In genomic region chr18:24792164-24792563, GRCh38 we compare ENCODE assay signal across 25 cellular contexts.
DNase-seq lines count a peak whose midpoint lies in the region; ATAC-seq, FAIRE-seq and TF ChIP-seq lines count a peak whose summit lies in the region.
"Had no signal": no experiment of that assay in that cellular context is flagged by ENCODE, and none has a peak within 500 bp of the region (broad histone marks: within the 10 kb centered on the region; RNA-seq: fewer than 3 reads in every experiment).

No MANE protein-coding gene starts in this region.

- 41% methylated on average over 2 of the region's 2 CpGs; no CpG with 5 or more reads in 1 of the 2 experiments for WGBS in H1 (ENCODE audit: extremely low coverage in 1 of 2, insufficient coverage in 1 of 2, insufficient read length in 1 of 2, insufficient replicate concordance in 2 of 2, low coverage in 1 of 2, low lambda C conversion rate in 2 of 2, missing lambda C conversion rate in 1 of 2), 2 experiments
- 28 to 29% methylated on average over 2 of the region's 2 CpGs for WGBS in pancreas, 2 donors

- H3K23ac ChIP-seq in H1 (ENCODE audit: insufficient read length) = no peak overlapping the region

- no peaks in the 10 kb centered on the region for H3K23me2 ChIP-seq in H1 (ENCODE audit: low read depth, low read length)

- H3K27ac Mint-ChIP-seq in mesothelial cell of epicardium = peak overlapping the region; percentile 8
- H3K27ac Mint-ChIP-seq: activated CD4-positive, alpha-beta memory T cell treated with anti-CD3 and anti-CD28 coated beads, Interleukin-2, amount 10 ng/mL, durations not matched to agents 7 days and 5 days; activated naive CD4-positive, alpha-beta T cell treated with anti-CD3 and anti-CD28 coated beads, Interleukin-2, amount 50 U/mL, for 72 hours; memory B cell; stimulated activated memory B cell treated with anti-CD40 and anti-IgM and Interleukin-4, amounts not matched to agents 10 μg/mL and 1 μg/mL and 100 μg/mL, for 72 hours had no signal

- DNase-seq in AG08396 (ENCODE audit: low spot score) (peak; percentile 36), H1 (ENCODE audit: low read depth in 1 of 2, low spot score in 2 of 2) (no peak), mesothelial cell of epicardium (ENCODE audit: low spot score in 2 of 2, unreplicated experiment in 2 of 2) (no peak), pancreas (no peak), activated gamma-delta T cell treated with Interleukin-2 at 50 U/mL for 16 hours (no peak), dedifferentiated amniotic fluid mesenchymal stem cell (ENCODE audit: extremely low spot score) (no peak), NCI-H2107 treated with DMSO at 0.1 percent for 48 hours (lab: John Stamatoyannopoulos, UW; ENCODE audit: unreplicated experiment) (no peak)
- DNase-seq: activated CD4-positive, alpha-beta memory T cell treated with anti-CD3 and anti-CD28 coated beads, Interleukin-2, amount 10 ng/mL, durations not matched to agents 7 days and 5 days; activated T-cell treated with anti-CD3 and anti-CD28 coated beads, Interleukin-2, amount 50 U/mL, for 4 hours; body of pancreas; CD4-positive, CD25-positive, alpha-beta regulatory T cell; NCI-H187; NCI-H510A treated with DMSO at 0.1 percent for 48 hours; occipital lobe; right cardiac atrium; thyroid gland had no signal

- no peak overlapping the region for H2AK5ac ChIP-seq in H1 (ENCODE audit: low read depth, low read length)

- no peaks in the 10 kb centered on the region for H3K27me3 ChIP-seq in Loucy (ENCODE audit: insufficient read depth, low read length, poor library complexity, severe bottlenecking)
- H3K27me3 ChIP-seq in H1 (replicated peaks in 1 of 4; ENCODE audit: control insufficient read depth in 3 of 4, extremely low read depth in 1 of 4, insufficient read depth in 3 of 4, low read length in 3 of 4) = no peaks in the 10 kb centered on the region
- H3K27me3 ChIP-seq in pancreas = peaks cover 0 to 4% (median 0%) of the 10 kb centered on the region in 4 donors
- H3K27me3 ChIP-seq: body of pancreas, esophagus muscularis mucosa, thyroid gland had no signal

- no peak overlapping the region for H3K4ac ChIP-seq in H1 (replicated peaks; ENCODE audit: insufficient read length, low read depth, low read length)

- H3K4me3 ChIP-seq in Loucy (ENCODE audit: low read length, poor library complexity, severe bottlenecking) (no peak overlapping the region), H1 (ENCODE audit: extremely low read depth in 1 of 4, insufficient read depth in 2 of 4, low read depth in 3 of 4, low read length in 4 of 4) (no peak overlapping the region), pancreas (no peak overlapping the region)
- H3K4me3 ChIP-seq: body of pancreas, dorsolateral prefrontal cortex, esophagus muscularis mucosa, thyroid gland had no signal

- H3F3A ChIP-seq in Loucy (ENCODE audit: low read depth) = no peaks in the 10 kb centered on the region

- H3K4me1 ChIP-seq in Loucy (ENCODE audit: insufficient read depth, low read length, poor library complexity, severe bottlenecking) (peaks cover 12% of the 10 kb centered on the region), H1 (replicated peaks in 1 of 4; ENCODE audit: control insufficient read depth in 3 of 4, insufficient read depth in 4 of 4, low read length in 3 of 4) (peaks cover 3 to 8% (median 8%) of the 10 kb centered on the region in 4 experiments; a peak in 6 of 7 replicates), pancreas (no peaks in the 10 kb centered on the region)
- H3K4me1 ChIP-seq: body of pancreas, thyroid gland had no signal

- peaks cover 2% of the 10 kb centered on the region for H3K36me3 Mint-ChIP-seq in mesothelial cell of epicardium
- H3K36me3 Mint-ChIP-seq: activated naive CD4-positive, alpha-beta T cell treated with anti-CD3 and anti-CD28 coated beads, Interleukin-2, amount 50 U/mL, for 72 hours; CD4-positive, CD25-positive, alpha-beta regulatory T cell; memory B cell; stimulated activated memory B cell treated with anti-CD40 and anti-IgM and Interleukin-4, amounts not matched to agents 10 μg/mL and 1 μg/mL and 100 μg/mL, for 72 hours had no signal

- H2BK12ac ChIP-seq in H1 (ENCODE audit: low read depth, low read length) = 0 out of 2 replicates have a peak overlapping the region, but pooled peaks have one; percentile 4

- H4K8ac ChIP-seq in H1 (ENCODE audit: extremely low read depth, insufficient read depth, low read length) = no peak overlapping the region

- H2AFZ ChIP-seq in Loucy (ENCODE audit: low read length) (peak overlapping the region; percentile 85), H1 (ENCODE audit: low read length) (peak overlapping the region; percentile 98)

- peak overlapping the region; percentile 40; the same call in 1 of the 2 replicates for H2BK5ac ChIP-seq in H1 (ENCODE audit: low read depth, low read length)

- TF ChIP-seq RAD21 in H1 (IDR thresholded peaks at IDR 0.05 in 1 of 2, conservative IDR thresholded peaks at IDR 0.05 in 1 of 2; ENCODE audit: low read depth in 2 of 2, low read length in 2 of 2) = no peak

- H4K20me1 ChIP-seq in Loucy (ENCODE audit: insufficient read depth, low read length, poor library complexity, severe bottlenecking) = no peaks in the 10 kb centered on the region
- H4K20me1 ChIP-seq in H1 (replicated peaks in 1 of 2; ENCODE audit: control insufficient read depth in 1 of 2, insufficient read depth in 2 of 2, low read length in 2 of 2) = no peaks in the 10 kb centered on the region

- H3K4me3 Mint-ChIP-seq in mesothelial cell of epicardium = no peak overlapping the region
- H3K4me3 Mint-ChIP-seq: activated CD4-positive, alpha-beta memory T cell treated with anti-CD3 and anti-CD28 coated beads, Interleukin-2, amount 10 ng/mL, durations not matched to agents 7 days and 5 days; activated T-cell treated with anti-CD3 and anti-CD28 coated beads, Interleukin-2, amount 50 U/mL, for 4 hours; CD4-positive, CD25-positive, alpha-beta regulatory T cell; memory B cell; stimulated activated memory B cell treated with anti-CD40 and anti-IgM and Interleukin-4, amounts not matched to agents 10 μg/mL and 1 μg/mL and 100 μg/mL, for 72 hours had no signal

- H3K36me3 ChIP-seq in Loucy (ENCODE audit: insufficient read depth, low read length) (no peaks in the 10 kb centered on the region), H1 (ENCODE audit: control insufficient read depth in 2 of 4, insufficient read depth in 4 of 4, low read length in 3 of 4) (no peaks in the 10 kb centered on the region), pancreas (no peaks in the 10 kb centered on the region)
- H3K36me3 ChIP-seq: esophagus muscularis mucosa, thyroid gland had no signal

- no peak overlapping the region for H2BK120ac ChIP-seq in H1 (replicated peaks; ENCODE audit: low read depth, low read length)

- intact Hi-C loops in pancreas (cut with DNase I) = no loop called here

- H3K27me3 Mint-ChIP-seq in mesothelial cell of epicardium (ENCODE audit: low read depth) = peaks cover 4% of the 10 kb centered on the region
- H3K27me3 Mint-ChIP-seq: activated CD4-positive, alpha-beta memory T cell treated with anti-CD3 and anti-CD28 coated beads, Interleukin-2, amount 10 ng/mL, durations not matched to agents 7 days and 5 days; CD4-positive, CD25-positive, alpha-beta regulatory T cell; stimulated activated memory B cell treated with anti-CD40 and anti-IgM and Interleukin-4, amounts not matched to agents 10 μg/mL and 1 μg/mL and 100 μg/mL, for 72 hours had no signal

- no peaks in the 10 kb centered on the region for H3K9me2 ChIP-seq in Loucy (replicated peaks; ENCODE audit: low read depth, low read length)

- ATAC-seq in pancreas = no peak
- ATAC-seq: activated naive CD4-positive, alpha-beta T cell treated with anti-CD3 and anti-CD28 coated beads, Interleukin-2, amount 50 U/mL, for 72 hours; activated T-cell treated with anti-CD3 and anti-CD28 coated beads, Interleukin-2, amount 50 U/mL, for 4 hours; body of pancreas; right cardiac atrium; Right ventricle myocardium inferior; stimulated activated memory B cell treated with anti-CD40 and anti-IgM and Interleukin-4, amounts not matched to agents 10 μg/mL and 1 μg/mL and 100 μg/mL, for 72 hours had no signal

- H3K79me1 ChIP-seq in H1 (ENCODE audit: low read depth, low read length) = no peaks in the 10 kb centered on the region; the same call in 1 of the 2 replicates

- H3K9me3 ChIP-seq in Loucy (ENCODE audit: insufficient read depth, low read depth, low read length) (no peaks in the 10 kb centered on the region), H1 (ENCODE audit: insufficient read depth in 2 of 2, low read depth in 1 of 2, low read length in 1 of 2) (no peaks in the 10 kb centered on the region), pancreas (no peaks in the 10 kb centered on the region)
- H3K9me3 ChIP-seq: body of pancreas, esophagus muscularis mucosa, thyroid gland had no signal

- H4K91ac ChIP-seq in H1 (replicated peaks; ENCODE audit: insufficient read length, low read length) = no peak overlapping the region

- TF ChIP-seq EP300 in H1 (IDR thresholded peaks at IDR 0.05; ENCODE audit: borderline replicate concordance in 1 of 2, low read depth in 2 of 2, low read length in 2 of 2) = no peak

- no peak overlapping the region for H3K14ac ChIP-seq in H1 (ENCODE audit: insufficient read length)

- H4K5ac ChIP-seq in H1 (ENCODE audit: insufficient read length, low read depth, low read length) = no peak overlapping the region

- H3K27ac ChIP-seq in H1 (ENCODE audit: low read depth, low read length) (no peak overlapping the region), pancreas (no peak overlapping the region)
- H3K27ac ChIP-seq: body of pancreas, esophagus muscularis mucosa, thyroid gland, VCaP had no signal

- CTCF ChIA-PET in H1 (lab: Charles Lee; ENCODE audit: partially characterized antibody) = no interaction called here

- H3K79me2 ChIP-seq in Loucy (ENCODE audit: insufficient read depth, low read length) = no peaks in the 10 kb centered on the region
- no peaks in the 10 kb centered on the region for H3K79me2 ChIP-seq in H1 (ENCODE audit: control insufficient read depth in 1 of 2, insufficient read depth in 2 of 2, low read length in 2 of 2)

- peaks cover 20% of the 10 kb centered on the region for H3K9me3 Mint-ChIP-seq in mesothelial cell of epicardium
- H3K9me3 Mint-ChIP-seq: activated CD4-positive, alpha-beta memory T cell treated with anti-CD3 and anti-CD28 coated beads, Interleukin-2, amount 10 ng/mL, durations not matched to agents 7 days and 5 days had no signal

- H3K56ac ChIP-seq in H1 (replicated peaks; ENCODE audit: insufficient read length, low read depth, low read length) = no peak overlapping the region

- POLR2A ChIA-PET in H1 (lab: Charles Lee; ENCODE audit: partially characterized antibody) = no interaction called here

- peak overlapping the region; percentile 4 for H3K18ac ChIP-seq in H1 (ENCODE audit: extremely low read depth, low read length)

- H3K9ac ChIP-seq in Loucy (ENCODE audit: low read depth, low read length, poor library complexity, severe bottlenecking) (no peak overlapping the region), H1 (replicated peaks in 1 of 4; ENCODE audit: extremely low read depth in 1 of 4, low read depth in 3 of 4, low read length in 3 of 4) (no peak overlapping the region; a peak in 1 of 7 replicates)

- H3K4me1 Mint-ChIP-seq in mesothelial cell of epicardium = peaks cover 9% of the 10 kb centered on the region
- H3K4me1 Mint-ChIP-seq: activated CD4-positive, alpha-beta memory T cell treated with anti-CD3 and anti-CD28 coated beads, Interleukin-2, amount 10 ng/mL, durations not matched to agents 7 days and 5 days; CD4-positive, CD25-positive, alpha-beta regulatory T cell; memory B cell; stimulated activated memory B cell treated with anti-CD40 and anti-IgM and Interleukin-4, amounts not matched to agents 10 μg/mL and 1 μg/mL and 100 μg/mL, for 72 hours had no signal

- no peak for TF ChIP-seq CTCF in Loucy (conservative IDR thresholded peaks at IDR 0.05; ENCODE audit: low read length)
- TF ChIP-seq CTCF in H1 (IDR thresholded peaks at IDR 0.05; ENCODE audit: control extremely low read depth in 1 of 3, insufficient read depth in 1 of 3, low read depth in 1 of 3, low read length in 3 of 3) = no peak
- no peak for TF ChIP-seq CTCF in mesothelial cell of epicardium (IDR thresholded peaks at IDR 0.05; ENCODE audit: unreplicated experiment)
- TF ChIP-seq CTCF in pancreas (IDR thresholded peaks at IDR 0.05) = no peak

- H3K4me2 ChIP-seq in Loucy (ENCODE audit: low read depth, low read length, poor library complexity, severe bottlenecking) (peak overlapping the region; percentile 4), H1 (ENCODE audit: insufficient read depth in 1 of 2, low read depth in 2 of 2, low read length in 2 of 2) (peak overlapping the region; percentile 1 to 27; a peak in 1 of 4 replicates)

- FAIRE-seq in H1 (lab: Jason Lieb, UNC) = no peak
- FAIRE-seq in pancreas (lab: Jason Lieb, UNC) = no peak
- FAIRE-seq: keratinocyte had no signal

- no peak overlapping the region for H2BK15ac ChIP-seq in H1 (ENCODE audit: low read length)

- no peak overlapping the region for H2BK20ac ChIP-seq in H1 (ENCODE audit: low read length)

- TF ChIP-seq POLR2A in H1 (IDR thresholded peaks at IDR 0.05; ENCODE audit: control extremely low read depth in 1 of 2, low read depth in 2 of 2, low read length in 2 of 2) = no peak
